ENCODE assay signal across 2 cellular contexts in genomic region chr1:31012210-31012924, GRCh38.
TF ChIP-seq lines count a peak whose summit lies in the region.

No MANE protein-coding gene starts in this region.

TF ChIP-seq in HEK293, 187 proteins besides CTCF, POLR2A, EP300 and RAD21:
- TF ChIP-seq ZNF366 (tag by site-specific recombination; conservative IDR thresholded peaks at IDR 0.05) (0 out of 2 replicates have a peak, but pooled peaks have one; percentile 15), FEZF1 (tag by site-specific recombination; IDR thresholded peaks at IDR 0.05) (peak; percentile 71), ZNF362 (tag by site-specific recombination; IDR thresholded peaks at IDR 0.05) (peak; percentile 92), ZNF843 (tag by site-specific recombination; IDR thresholded peaks at IDR 0.05) (0 out of 2 replicates have a peak, but pooled peaks have one; percentile 11), ZNF654 (tag by site-specific recombination; IDR thresholded peaks at IDR 0.05; ENCODE audit: low read depth) (no peak), ZBTB20 (tag by site-specific recombination; IDR thresholded peaks at IDR 0.05) (peak; percentile 46; the same call in 1 of the 2 replicates), ZNF274 (IDR thresholded peaks at IDR 0.05; ENCODE audit: low read length) (no peak), ZNF274 (tag by site-specific recombination; IDR thresholded peaks at IDR 0.05; ENCODE audit: borderline replicate concordance) (no peak), EGR2 (tag by site-specific recombination; IDR thresholded peaks at IDR 0.05; ENCODE audit: low read depth) (no peak)
- TF ChIP-seq, protein P1, sequence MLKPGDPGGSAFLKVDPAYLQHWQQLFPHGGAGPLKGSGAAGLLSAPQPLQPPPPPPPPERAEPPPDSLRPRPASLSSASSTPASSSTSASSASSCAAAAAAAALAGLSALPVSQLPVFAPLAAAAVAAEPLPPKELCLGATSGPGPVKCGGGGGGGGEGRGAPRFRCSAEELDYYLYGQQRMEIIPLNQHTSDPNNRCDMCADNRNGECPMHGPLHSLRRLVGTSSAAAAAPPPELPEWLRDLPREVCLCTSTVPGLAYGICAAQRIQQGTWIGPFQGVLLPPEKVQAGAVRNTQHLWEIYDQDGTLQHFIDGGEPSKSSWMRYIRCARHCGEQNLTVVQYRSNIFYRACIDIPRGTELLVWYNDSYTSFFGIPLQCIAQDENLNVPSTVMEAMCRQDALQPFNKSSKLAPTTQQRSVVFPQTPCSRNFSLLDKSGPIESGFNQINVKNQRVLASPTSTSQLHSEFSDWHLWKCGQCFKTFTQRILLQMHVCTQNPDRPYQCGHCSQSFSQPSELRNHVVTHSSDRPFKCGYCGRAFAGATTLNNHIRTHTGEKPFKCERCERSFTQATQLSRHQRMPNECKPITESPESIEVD (tag by site-specific recombination; IDR thresholded peaks at IDR 0.05), result peak; percentile 95

TF ChIP-seq in K562, 482 proteins besides CTCF, POLR2A, EP300 and RAD21:
- TF ChIP-seq MEIS2 (IDR thresholded peaks at IDR 0.05; ENCODE audit: partially characterized antibody) (peak; percentile 7), NFYB (IDR thresholded peaks at IDR 0.05; ENCODE audit: extremely low read depth, insufficient read length) (no peak), SFPQ (IDR thresholded peaks at IDR 0.05; ENCODE audit: low read depth, low read length) (no peak), GTF2E2 (tag; IDR thresholded peaks at IDR 0.05) (0 out of 2 replicates have a peak, but pooled peaks have one; percentile 3), ARHGAP35 (IDR thresholded peaks at IDR 0.05; ENCODE audit: partially characterized antibody) (no peak), ELF2 (CRISPR knock-in tag; IDR thresholded peaks at IDR 0.05) (no peak)
